Comparison of ENCODE assay signal across 24 cellular contexts in genomic region chr11:78400116-78400515, GRCh38.
"Had no signal": no experiment of that assay in that cellular context is flagged by ENCODE, and none has a peak within 500 bp of the region (broad histone marks: within the 10 kb centered on the region; RNA-seq: fewer than 3 reads in every experiment).

No MANE protein-coding gene starts in this region.

- H3K27me3 Mint-ChIP-seq: activated naive CD8-positive, alpha-beta T cell treated with anti-CD3 and anti-CD28 coated beads for 36 hours had no signal

- H3K36me3 ChIP-seq: neural progenitor cell, prostate gland, right atrium auricular region, stomach, upper lobe of left lung had no signal

- H3K4me1 ChIP-seq: body of pancreas, prostate gland had no signal

- H3K27ac ChIP-seq: body of pancreas, neural progenitor cell, prostate gland, right atrium auricular region, skin epidermis, stomach, upper lobe of left lung, VCaP had no signal

- H3K36me3 Mint-ChIP-seq: activated naive CD8-positive, alpha-beta T cell treated with anti-CD3 and anti-CD28 coated beads for 36 hours; neural progenitor cell had no signal

- H3K4me3 ChIP-seq: body of pancreas, lung, neural progenitor cell, prostate gland, right atrium auricular region, skin epidermis, stomach, upper lobe of left lung had no signal

- H3K4me3 Mint-ChIP-seq: activated naive CD8-positive, alpha-beta T cell treated with anti-CD3 and anti-CD28 coated beads for 36 hours; activated T-helper 1 cell treated with anti-CD3 and anti-CD28 coated beads, Interleukin-12 subunit alpha, Interleukin-12 subunit beta, Interleukin-2, Interleukin-4 antibody, amounts not matched to agents 30 ng/mL and 10 ng/mL and 1 ng/mL, durations not matched to agents 14 hours and 24 hours and 36 hours; neural progenitor cell had no signal

- ATAC-seq: body of pancreas, left colon had no signal

- H3K27ac Mint-ChIP-seq: activated naive CD8-positive, alpha-beta T cell treated with anti-CD3 and anti-CD28 coated beads for 36 hours; activated T-helper 1 cell treated with anti-CD3 and anti-CD28 coated beads, Interleukin-12 subunit alpha, Interleukin-12 subunit beta, Interleukin-2, Interleukin-4 antibody, amounts not matched to agents 30 ng/mL and 10 ng/mL and 1 ng/mL, durations not matched to agents 14 hours and 24 hours and 36 hours; neural progenitor cell had no signal

- H3K9ac ChIP-seq: neural progenitor cell had no signal

- DNase-seq: activated CD4-positive, CD25-positive, alpha-beta regulatory T cell treated with anti-CD3 and anti-CD28 coated beads, Interleukin-2, amount 50 U/mL, for 72 hours; activated gamma-delta T cell treated with Interleukin-2 at 50 U/mL for 16 hours; activated naive CD8-positive, alpha-beta T cell treated with anti-CD3 and anti-CD28 coated beads for 36 hours; activated T-cell treated with anti-CD3 and anti-CD28 coated beads for 4 hours; amniotic stem cell; body of pancreas; dermis blood vessel endothelial cell; effector memory CD4-positive, alpha-beta T cell; foreskin fibroblast; hippocampal formation; islet precursor cell; left colon; stimulated activated CD4-positive, alpha-beta T cell treated with anti-CD3 and anti-CD28 coated beads, Interleukin-15, amount 100 ng/mL, for 24 hours; stimulated activated CD4-positive, alpha-beta T cell treated with anti-CD3 and anti-CD28 coated beads, Interleukin-4, amount 100 ng/mL, for 1 hour; stomach; SW 1271; upper lobe of left lung had no signal

- H3K9me3 Mint-ChIP-seq: activated naive CD8-positive, alpha-beta T cell treated with anti-CD3 and anti-CD28 coated beads for 36 hours; activated T-helper 1 cell treated with anti-CD3 and anti-CD28 coated beads, Interleukin-12 subunit alpha, Interleukin-12 subunit beta, Interleukin-2, Interleukin-4 antibody, amounts not matched to agents 30 ng/mL and 10 ng/mL and 1 ng/mL, durations not matched to agents 14 hours and 24 hours and 36 hours had no signal

- H3K27me3 ChIP-seq: body of pancreas, neural progenitor cell, right atrium auricular region, stomach, upper lobe of left lung had no signal

- H2AFZ ChIP-seq: neural progenitor cell had no signal

- H3K9me3 ChIP-seq: body of pancreas, prostate gland, right atrium auricular region, stomach, upper lobe of left lung had no signal
